24 cellular contexts compared by ENCODE assay signal in the genomic region with DNA sequence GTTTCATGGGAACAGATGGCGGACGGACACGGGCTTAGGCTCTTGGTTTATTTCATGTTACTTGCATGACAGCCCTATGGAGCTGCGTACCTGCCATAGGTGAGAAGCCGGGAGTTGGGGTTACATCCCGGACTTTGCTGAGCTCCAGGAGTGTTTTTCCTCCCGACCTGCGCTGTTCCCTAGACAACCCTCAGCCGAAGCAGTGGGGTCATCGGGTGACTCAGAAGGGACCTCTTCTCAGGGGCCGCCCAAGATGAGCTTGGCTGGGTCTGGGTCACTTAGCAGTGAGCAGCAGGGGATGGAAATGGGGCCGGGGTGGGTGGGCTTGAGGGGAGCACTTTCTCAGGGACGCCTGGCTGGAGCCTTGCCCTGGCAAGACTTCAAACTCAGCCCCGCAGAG.
"Had no signal": no experiment of that assay in that cellular context is flagged by ENCODE, and none has a peak within 500 bp of the region (broad histone marks: within the 10 kb centered on the region; RNA-seq: fewer than 3 reads in every experiment).

No MANE protein-coding gene starts in this region.

- H3K27me3 Mint-ChIP-seq: effector memory CD8-positive, alpha-beta T cell; stimulated activated memory B cell treated with anti-CD40 and anti-IgM and Interleukin-4, amounts not matched to agents 10 μg/mL and 1 μg/mL and 100 μg/mL, for 72 hours had no signal

- H3K9me3 Mint-ChIP-seq: effector memory CD8-positive, alpha-beta T cell; immature natural killer cell; natural killer cell; stimulated activated memory B cell treated with anti-CD40 and anti-IgM and Interleukin-4, amounts not matched to agents 10 μg/mL and 1 μg/mL and 100 μg/mL, for 72 hours had no signal

- H3K27ac ChIP-seq: coronary artery, lower lobe of right lung, ovary, psoas muscle, skin epidermis, spleen, testis, tibial artery, upper lobe of left lung had no signal

- DNase-seq: effector memory CD8-positive, alpha-beta T cell; hypothalamus; immature natural killer cell; islet precursor cell; kidney glomerular epithelial cell; left colon; left ventricle myocardium superior; lower lobe of right lung; natural killer cell; occipital lobe; psoas muscle; right cardiac atrium; spleen; stimulated activated CD4-positive, alpha-beta T cell treated with anti-CD3 and anti-CD28 coated beads, Interleukin-4, amount 100 ng/mL, for 4 hours; stimulated activated naive CD8-positive, alpha-beta T cell treated with anti-CD3 and anti-CD28 coated beads, Interleukin-15, Interleukin-2, amounts not matched to agents 100 U/mL and 50 U/mL, for 24 hours; substantia nigra; testis; tibial artery; uterus had no signal

- H3K9me3 ChIP-seq: lower lobe of right lung, ovary, psoas muscle, spleen, testis, tibial artery, upper lobe of left lung, uterus had no signal

- H3K36me3 ChIP-seq: lower lobe of right lung, ovary, tibial artery, uterus had no signal

- H3K27me3 ChIP-seq: ovary, spleen, testis, tibial artery, upper lobe of left lung, uterus had no signal

- H3K4me1 ChIP-seq: lower lobe of right lung, testis, uterus had no signal

- H3K4me3 ChIP-seq: coronary artery, lower lobe of right lung, ovary, psoas muscle, skin epidermis, spleen, testis, tibial artery, upper lobe of left lung, uterus had no signal

- H3K27ac Mint-ChIP-seq: natural killer cell; stimulated activated memory B cell treated with anti-CD40 and anti-IgM and Interleukin-4, amounts not matched to agents 10 μg/mL and 1 μg/mL and 100 μg/mL, for 72 hours had no signal

- ATAC-seq: effector memory CD8-positive, alpha-beta T cell; left colon; natural killer cell; right cardiac atrium; stimulated activated naive CD8-positive, alpha-beta T cell treated with anti-CD3 and anti-CD28 coated beads, Interleukin-15, Interleukin-2, amounts not matched to agents 100 U/mL and 50 U/mL, for 24 hours had no signal

- H3K36me3 Mint-ChIP-seq: natural killer cell had no signal

- H3K4me3 Mint-ChIP-seq: effector memory CD8-positive, alpha-beta T cell; immature natural killer cell; natural killer cell; stimulated activated memory B cell treated with anti-CD40 and anti-IgM and Interleukin-4, amounts not matched to agents 10 μg/mL and 1 μg/mL and 100 μg/mL, for 72 hours had no signal
